ENCODE assay signal across 22 cellular contexts in genomic region chr3:13265507-13265906, GRCh38.
"Had no signal": no experiment of that assay in that cellular context is flagged by ENCODE, and none has a peak within 500 bp of the region (broad histone marks: within the 10 kb centered on the region; RNA-seq: fewer than 3 reads in every experiment).

No MANE protein-coding gene starts in this region.

- DNase-seq: activated CD4-positive, alpha-beta memory T cell treated with anti-CD3 and anti-CD28 coated beads for 36 hours; activated CD4-positive, alpha-beta T cell treated with anti-CD3 and anti-CD28 coated beads, Interleukin-2, amount 10 ng/mL, durations not matched to agents 7 days and 5 days; activated CD4-positive, CD25-positive, alpha-beta regulatory T cell; activated CD8-positive, alpha-beta memory T cell treated with anti-CD3 and anti-CD28 coated beads for 24 hours; activated gamma-delta T cell; activated naive CD4-positive, alpha-beta T cell treated with anti-CD3 and anti-CD28 coated beads for 36 hours; activated T-cell treated with anti-CD3 and anti-CD28 coated beads, Interleukin-2, amount 50 U/mL, for 4 hours; amygdala; brain microvascular endothelial cell; Kasumi-1; NCI-H1105 treated with DMSO at 0.1 percent for 48 hours; NCI-H146; NCI-H187 treated with DMSO at 0.1 percent for 48 hours; NCI-H2081 treated with DMSO at 0.1 percent for 48 hours; NCI-H446; NCI-H524; Peyer's patch; SHP77 treated with DMSO at 0.1 percent for 48 hours; T-helper 9 cell had no signal

- H3K4me3 ChIP-seq: cardiac muscle cell, Peyer's patch had no signal

- ATAC-seq: activated T-cell treated with anti-CD3 and anti-CD28 coated beads, Interleukin-2, amount 50 U/mL, for 4 hours had no signal

- H3K9me3 ChIP-seq: Peyer's patch had no signal

- H3K4me3 Mint-ChIP-seq: activated CD4-positive, alpha-beta memory T cell treated with anti-CD3 and anti-CD28 coated beads for 36 hours; activated CD4-positive, alpha-beta T cell treated with anti-CD3 and anti-CD28 coated beads, Interleukin-2, amount 10 ng/mL, durations not matched to agents 7 days and 5 days; activated naive CD4-positive, alpha-beta T cell treated with anti-CD3 and anti-CD28 coated beads for 36 hours; activated naive CD8-positive, alpha-beta T cell; activated T-cell treated with anti-CD3 and anti-CD28 coated beads, Interleukin-2, amount 50 U/mL, for 4 hours; T-helper 1 cell treated with Interleukin-12 subunit alpha and Interleukin-12 subunit beta and Interleukin-4 antibody, amounts not matched to agents 30 μg/mL and 1 μg/mL, for 36 hours had no signal

- H3K27ac ChIP-seq: brain microvascular endothelial cell, Peyer's patch had no signal

- H3K27ac Mint-ChIP-seq: activated CD4-positive, alpha-beta memory T cell treated with anti-CD3 and anti-CD28 coated beads for 36 hours; activated CD4-positive, alpha-beta T cell treated with anti-CD3 and anti-CD28 coated beads, Interleukin-2, amount 10 ng/mL, durations not matched to agents 7 days and 5 days; activated naive CD4-positive, alpha-beta T cell treated with anti-CD3 and anti-CD28 coated beads for 36 hours; activated naive CD8-positive, alpha-beta T cell; T-helper 1 cell treated with Interleukin-12 subunit alpha and Interleukin-12 subunit beta and Interleukin-4 antibody, amounts not matched to agents 30 μg/mL and 1 μg/mL, for 36 hours had no signal

- H3K9me3 Mint-ChIP-seq: activated CD4-positive, alpha-beta memory T cell treated with anti-CD3 and anti-CD28 coated beads for 36 hours; activated CD4-positive, alpha-beta T cell treated with anti-CD3 and anti-CD28 coated beads, Interleukin-2, amount 10 ng/mL, durations not matched to agents 7 days and 5 days; activated T-cell treated with anti-CD3 and anti-CD28 coated beads, Interleukin-2, amount 50 U/mL, for 4 hours; T-helper 1 cell treated with Interleukin-12 subunit alpha and Interleukin-12 subunit beta and Interleukin-4 antibody, amounts not matched to agents 30 μg/mL and 1 μg/mL, for 36 hours had no signal

- H3K27me3 ChIP-seq: brain microvascular endothelial cell, cardiac muscle cell, Peyer's patch had no signal

- H3K36me3 ChIP-seq: brain microvascular endothelial cell, cardiac muscle cell, Peyer's patch had no signal

- H3K27me3 Mint-ChIP-seq: activated CD4-positive, alpha-beta T cell treated with anti-CD3 and anti-CD28 coated beads, Interleukin-2, amount 10 ng/mL, durations not matched to agents 7 days and 5 days had no signal

- H3K4me1 ChIP-seq: Peyer's patch had no signal

- H3K36me3 Mint-ChIP-seq: activated CD4-positive, alpha-beta memory T cell treated with anti-CD3 and anti-CD28 coated beads for 36 hours; activated naive CD8-positive, alpha-beta T cell had no signal
